ENCODE assay signal across 18 cellular contexts in the genomic region with DNA sequence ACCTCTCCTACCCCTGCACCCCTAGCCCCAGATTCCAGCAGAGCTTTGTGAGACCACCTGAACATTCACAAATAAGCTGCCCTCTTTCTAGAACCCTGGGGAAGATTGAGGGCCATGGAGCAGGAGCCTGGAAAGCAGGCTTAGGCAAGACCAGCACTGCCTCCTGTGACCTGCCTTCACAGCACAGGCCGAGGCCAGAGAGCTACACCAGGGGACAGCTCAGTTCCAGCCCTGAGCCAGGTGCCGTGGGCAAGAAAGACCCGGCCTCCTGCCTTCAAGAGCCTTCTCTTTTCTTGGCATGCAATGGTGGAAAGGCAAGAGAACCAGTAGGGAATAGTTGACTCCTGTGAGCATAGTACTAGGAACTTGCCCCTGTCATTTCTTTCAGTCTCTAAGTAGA.
"Had no signal": no experiment of that assay in that cellular context is flagged by ENCODE, and none has a peak within 500 bp of the region (broad histone marks: within the 10 kb centered on the region; RNA-seq: fewer than 3 reads in every experiment).

No MANE protein-coding gene starts in this region.

- H3K27ac ChIP-seq: thoracic aorta, transverse colon had no signal

- H3K9me3 Mint-ChIP-seq: dendritic cell treated with granulocyte-macrophage colony-stimulating factor and Interleukin-4, amounts not matched to agents 40 ng/mL and 50 ng/mL, for 4 days; immature natural killer cell; nephron progenitor cell had no signal

- DNase-seq: esophagus squamous epithelium; foreskin fibroblast; immature natural killer cell; left cardiac atrium; left ventricle myocardium superior; mesendoderm; naive thymus-derived CD4-positive, alpha-beta T cell; nephron progenitor cell; stimulated activated CD4-positive, alpha-beta T cell treated with anti-CD3 and anti-CD28 coated beads, Interleukin-2, amount 100 ng/mL, for 24 hours; stimulated activated CD4-positive, alpha-beta T cell treated with anti-CD3 and anti-CD28 coated beads, Interleukin-4, amount 100 ng/mL, for 4 hours; stimulated activated naive CD4-positive, alpha-beta T cell; stomach; substantia nigra; transverse colon had no signal

- H3K36me3 ChIP-seq: transverse colon had no signal

- ATAC-seq: left cardiac atrium; left ventricle myocardium superior; naive thymus-derived CD4-positive, alpha-beta T cell; sciatic nerve had no signal

- H3K27ac Mint-ChIP-seq: dendritic cell treated with granulocyte-macrophage colony-stimulating factor and Interleukin-4, amounts not matched to agents 40 ng/mL and 50 ng/mL, for 4 days; immature natural killer cell had no signal

- H3K27me3 Mint-ChIP-seq: dendritic cell treated with granulocyte-macrophage colony-stimulating factor and Interleukin-4, amounts not matched to agents 40 ng/mL and 50 ng/mL, for 4 days; naive thymus-derived CD4-positive, alpha-beta T cell had no signal

- H3K9me3 ChIP-seq: esophagus squamous epithelium, stomach, thoracic aorta, transverse colon had no signal

- H3K4me3 Mint-ChIP-seq: dendritic cell treated with granulocyte-macrophage colony-stimulating factor and Interleukin-4, amounts not matched to agents 40 ng/mL and 50 ng/mL, for 4 days; immature natural killer cell; naive thymus-derived CD4-positive, alpha-beta T cell; nephron progenitor cell had no signal

- H3K4me3 ChIP-seq: esophagus squamous epithelium, lung, stomach, thoracic aorta, transverse colon had no signal

- H3K27me3 ChIP-seq: esophagus squamous epithelium, stomach, transverse colon had no signal
